In genomic region chr6:7290079-7290478, GRCh38 we compare ENCODE assay signal across 35 cellular contexts.
"Had no signal": no experiment of that assay in that cellular context is flagged by ENCODE, and none has a peak within 500 bp of the region (broad histone marks: within the 10 kb centered on the region; RNA-seq: fewer than 3 reads in every experiment).

No MANE protein-coding gene starts in this region.

- H3K27me3 Mint-ChIP-seq: activated B cell treated with CpG ODN at 0.5 μM for 24 hours; activated CD4-positive, alpha-beta memory T cell treated with anti-CD3 and anti-CD28 coated beads for 36 hours; activated CD4-positive, alpha-beta T cell treated with anti-CD3 and anti-CD28 coated beads for 36 hours; activated CD4-positive, alpha-beta T cell treated with anti-CD3 and anti-CD28 coated beads, Interleukin-2, amount 10 ng/mL, durations not matched to agents 24 days and 14 days; activated CD8-positive, alpha-beta memory T cell treated with anti-CD3 and anti-CD28 coated beads, Interleukin-2, amount 10 ng/mL, durations not matched to agents 7 days and 5 days; activated naive CD4-positive, alpha-beta T cell treated with anti-CD3 and anti-CD28 coated beads, Interleukin-2, amount 10 ng/mL, durations not matched to agents 7 days and 5 days; T-cell had no signal

- H3K4me1 ChIP-seq: colonic mucosa, esophagus squamous epithelium, gastroesophageal sphincter had no signal

- H3K9me3 Mint-ChIP-seq: activated B cell treated with CpG ODN at 0.5 μM for 24 hours; activated CD4-positive, alpha-beta memory T cell treated with anti-CD3 and anti-CD28 coated beads for 36 hours; activated CD4-positive, alpha-beta T cell treated with anti-CD3 and anti-CD28 coated beads, Interleukin-2, amount 10 ng/mL, durations not matched to agents 24 days and 14 days; activated naive CD4-positive, alpha-beta T cell treated with anti-CD3 and anti-CD28 coated beads, Interleukin-2, amount 10 ng/mL, durations not matched to agents 7 days and 5 days; activated T-helper 1 cell treated with anti-CD3 and anti-CD28 coated beads, Interleukin-12 subunit alpha, Interleukin-12 subunit beta, Interleukin-2, Interleukin-4 antibody, amounts not matched to agents 30 ng/mL and 10 ng/mL and 1 ng/mL, durations not matched to agents 14 hours and 24 hours and 36 hours; T-cell; T-helper 1 cell treated with Interleukin-12 subunit alpha and Interleukin-12 subunit beta and Interleukin-4 antibody, amounts not matched to agents 30 μg/mL and 1 μg/mL, for 36 hours; T-helper 2 cell treated with Interferon-gamma antibody and Interleukin-4, amounts not matched to agents 5 μg/mL and 100 μg/mL, for 36 hours had no signal

- H3K27me3 ChIP-seq: brain microvascular endothelial cell, colonic mucosa, esophagus squamous epithelium, gastroesophageal sphincter, heart right ventricle had no signal

- H3K4me3 Mint-ChIP-seq: activated B cell treated with CpG ODN at 0.5 μM for 24 hours; activated CD4-positive, alpha-beta memory T cell treated with anti-CD3 and anti-CD28 coated beads for 36 hours; activated CD4-positive, alpha-beta T cell treated with anti-CD3 and anti-CD28 coated beads for 36 hours; activated CD4-positive, alpha-beta T cell treated with anti-CD3 and anti-CD28 coated beads, Interleukin-2, amount 10 ng/mL, durations not matched to agents 24 days and 14 days; activated CD8-positive, alpha-beta memory T cell treated with anti-CD3 and anti-CD28 coated beads, Interleukin-2, amount 10 ng/mL, durations not matched to agents 7 days and 5 days; activated CD8-positive, alpha-beta T cell treated with anti-CD3 and anti-CD28 coated beads, Interleukin-2, amount 10 ng/mL, durations not matched to agents 7 days and 5 days; activated naive CD4-positive, alpha-beta T cell treated with anti-CD3 and anti-CD28 coated beads, Interleukin-2, amount 10 ng/mL, durations not matched to agents 7 days and 5 days; activated T-helper 1 cell treated with anti-CD3 and anti-CD28 coated beads, Interleukin-12 subunit alpha, Interleukin-12 subunit beta, Interleukin-2, Interleukin-4 antibody, amounts not matched to agents 30 ng/mL and 10 ng/mL and 1 ng/mL, durations not matched to agents 14 hours and 24 hours and 36 hours; T-cell; T-helper 1 cell treated with Interleukin-12 subunit alpha and Interleukin-12 subunit beta and Interleukin-4 antibody, amounts not matched to agents 30 μg/mL and 1 μg/mL, for 36 hours; T-helper 2 cell treated with Interferon-gamma antibody and Interleukin-4, amounts not matched to agents 5 μg/mL and 100 μg/mL, for 36 hours had no signal

- H3K27ac ChIP-seq: brain microvascular endothelial cell, colonic mucosa, epithelial cell of prostate, gastroesophageal sphincter, heart right ventricle, WERI-Rb-1 had no signal

- H3K27ac Mint-ChIP-seq: activated B cell treated with CpG ODN at 0.5 μM for 24 hours; activated CD4-positive, alpha-beta memory T cell treated with anti-CD3 and anti-CD28 coated beads for 36 hours; activated CD4-positive, alpha-beta T cell treated with anti-CD3 and anti-CD28 coated beads for 36 hours; activated CD4-positive, alpha-beta T cell treated with anti-CD3 and anti-CD28 coated beads, Interleukin-2, amount 10 ng/mL, durations not matched to agents 24 days and 14 days; activated CD8-positive, alpha-beta memory T cell treated with anti-CD3 and anti-CD28 coated beads, Interleukin-2, amount 10 ng/mL, durations not matched to agents 7 days and 5 days; activated CD8-positive, alpha-beta T cell treated with anti-CD3 and anti-CD28 coated beads, Interleukin-2, amount 10 ng/mL, durations not matched to agents 7 days and 5 days; activated naive CD4-positive, alpha-beta T cell treated with anti-CD3 and anti-CD28 coated beads, Interleukin-2, amount 10 ng/mL, durations not matched to agents 7 days and 5 days; activated T-helper 1 cell treated with anti-CD3 and anti-CD28 coated beads, Interleukin-12 subunit alpha, Interleukin-12 subunit beta, Interleukin-2, Interleukin-4 antibody, amounts not matched to agents 30 ng/mL and 10 ng/mL and 1 ng/mL, durations not matched to agents 14 hours and 24 hours and 36 hours; T-helper 1 cell treated with Interleukin-12 subunit alpha and Interleukin-12 subunit beta and Interleukin-4 antibody, amounts not matched to agents 30 μg/mL and 1 μg/mL, for 36 hours; T-helper 2 cell treated with Interferon-gamma antibody and Interleukin-4, amounts not matched to agents 5 μg/mL and 100 μg/mL, for 36 hours had no signal

- H3K4me1 Mint-ChIP-seq: activated B cell treated with CpG ODN at 0.5 μM for 24 hours; activated naive CD4-positive, alpha-beta T cell treated with anti-CD3 and anti-CD28 coated beads, Interleukin-2, amount 10 ng/mL, durations not matched to agents 7 days and 5 days had no signal

- H3K4me3 ChIP-seq: colonic mucosa, esophagus squamous epithelium, gastroesophageal sphincter, heart right ventricle had no signal

- DNase-seq: activated B cell treated with CpG ODN at 0.5 μM for 24 hours; activated CD4-positive, alpha-beta memory T cell treated with anti-CD3 and anti-CD28 coated beads for 36 hours; activated CD4-positive, alpha-beta T cell treated with anti-CD3 and anti-CD28 coated beads for 36 hours; activated CD4-positive, alpha-beta T cell treated with anti-CD3 and anti-CD28 coated beads, Interleukin-2, amount 10 ng/mL, durations not matched to agents 24 days and 14 days; activated CD4-positive, CD25-positive, alpha-beta regulatory T cell treated with anti-CD3 and anti-CD28 coated beads, Interleukin-2, amount 50 U/mL, for 72 hours; activated CD8-positive, alpha-beta memory T cell treated with anti-CD3 and anti-CD28 coated beads, Interleukin-2, amount 10 ng/mL, durations not matched to agents 7 days and 5 days; activated CD8-positive, alpha-beta memory T cell treated with anti-CD3 and anti-CD28 coated beads, Interleukin-2, amount 50 U/mL, for 4 hours; activated CD8-positive, alpha-beta T cell treated with anti-CD3 and anti-CD28 coated beads, Interleukin-2, amount 10 ng/mL, durations not matched to agents 7 days and 5 days; activated gamma-delta T cell; activated naive CD4-positive, alpha-beta T cell; activated naive CD4-positive, alpha-beta T cell treated with anti-CD3 and anti-CD28 coated beads, Interleukin-2, amount 10 ng/mL, durations not matched to agents 7 days and 5 days; activated T-cell treated with anti-CD3 and anti-CD28 coated beads, Interleukin-2, amount 50 U/mL, for 1 hour; activated T-cell treated with anti-CD3 and anti-CD28 coated beads, Interleukin-2, amount 50 U/mL, for 48 hours; amniotic stem cell; anterior cingulate cortex; brain microvascular endothelial cell; central memory CD4-positive, alpha-beta T cell; cerebellar nuclear complex; colonic mucosa; effector CD8-positive, alpha-beta T cell; esophagus squamous epithelium; foreskin melanocyte; heart right ventricle; SW 1271; T-cell; T1000; WERI-Rb-1 had no signal

- ATAC-seq: activated CD4-positive, alpha-beta T cell treated with anti-CD3 and anti-CD28 coated beads for 36 hours; activated CD8-positive, alpha-beta memory T cell treated with anti-CD3 and anti-CD28 coated beads, Interleukin-2, amount 10 ng/mL, durations not matched to agents 7 days and 5 days; activated CD8-positive, alpha-beta T cell treated with anti-CD3 and anti-CD28 coated beads, Interleukin-2, amount 10 ng/mL, durations not matched to agents 7 days and 5 days; gastroesophageal sphincter; heart right ventricle; T-cell had no signal

- FAIRE-seq: astrocyte, endometrium, endothelial cell of umbilical vein had no signal

- H3K9me3 ChIP-seq: colonic mucosa, esophagus squamous epithelium, gastroesophageal sphincter, heart right ventricle had no signal
